In the genomic region with DNA sequence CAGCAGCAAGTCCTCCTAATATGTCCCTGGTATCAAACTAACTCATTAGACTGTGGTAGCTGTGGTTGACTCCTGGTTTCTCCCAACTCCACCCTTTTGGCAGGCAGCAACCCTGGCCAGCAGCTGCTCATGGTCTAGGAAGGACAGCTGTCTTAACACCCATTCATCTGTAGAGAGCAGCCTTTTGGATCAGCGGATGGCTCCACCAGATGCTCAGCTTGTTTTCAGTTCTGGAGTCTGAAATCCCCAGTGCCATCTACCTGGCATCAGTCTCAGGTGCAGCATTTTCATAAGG, we compare ENCODE assay signal across 15 cellular contexts.
DNase-seq lines count a peak whose midpoint lies in the region; ATAC-seq and TF ChIP-seq lines count a peak whose summit lies in the region.
"Had no signal": no experiment of that assay in that cellular context is flagged by ENCODE, and none has a peak within 500 bp of the region (broad histone marks: within the 10 kb centered on the region; RNA-seq: fewer than 3 reads in every experiment).

No MANE protein-coding gene starts in this region.

- BruUV-seq in Calu3 (replicated peaks; lab: Mats Ljungman, UMichigan): no TSS peak

- ATAC-seq in GM18861 (IDR thresholded peaks at IDR 0.05; ENCODE audit: unreplicated experiment): no peak

- H3K4me3 Mint-ChIP-seq in Calu3 (ENCODE audit: low read depth, unreplicated experiment): no peak overlapping the region

- H3K36me3 ChIP-seq in esophagus muscularis mucosa: no peaks in the 10 kb centered on the region
- H3K36me3 ChIP-seq: ascending aorta, Peyer's patch, transverse colon had no signal

- H3K27ac ChIP-seq in esophagus muscularis mucosa (replicated peaks in 1 of 4): no peak overlapping the region
- H3K27ac ChIP-seq: ascending aorta, foreskin keratinocyte, Peyer's patch, transverse colon had no signal

- no peaks in the 10 kb centered on the region for H3K4me1 Mint-ChIP-seq in Calu3 (ENCODE audit: low read depth, unreplicated experiment)

- intact Hi-C loops in Calu3 (cut with micrococcal nuclease; ENCODE audit: unreplicated experiment): no loop called here
- intact Hi-C loops in esophagus muscularis mucosa (cut with DNase I): no loop called here

- DNase-seq in DMS79 treated with DMSO at 0.1 percent for 48 hours (lab: John Stamatoyannopoulos, UW) (peak; percentile 74), NCI-H146 (lab: John Stamatoyannopoulos, UW) (peak; percentile 51), NCI-H524 treated with DMSO at 0.1 percent for 48 hours (lab: John Stamatoyannopoulos, UW) (peak; percentile 10), glomerular visceral epithelial cell (ENCODE audit: extremely low spot score) (peak; percentile 75), Calu3 (no peak), esophagus muscularis mucosa (ENCODE audit: extremely low spot score) (no peak)
- DNase-seq: activated naive CD4-positive, alpha-beta T cell; foreskin keratinocyte; MM.1S; NCI-H526; Peyer's patch; stimulated activated naive CD4-positive, alpha-beta T cell treated with Interleukin-2 at 50 U/mL for 16 hours; transverse colon had no signal

- TF ChIP-seq POLR2A in esophagus muscularis mucosa (IDR thresholded peaks at IDR 0.05; ENCODE audit: low read depth): no peak

- no peaks in the 10 kb centered on the region for H3K27me3 Mint-ChIP-seq in Calu3 (ENCODE audit: unreplicated experiment)

- CTCF ChIA-PET in Calu3 (lab: Charles Lee): no interaction called here

- 100% methylated on average over 1 of the region's 1 CpG for WGBS in esophagus muscularis mucosa

- H3K4me1 ChIP-seq in esophagus muscularis mucosa: no peaks in the 10 kb centered on the region
- H3K4me1 ChIP-seq: ascending aorta, Peyer's patch, transverse colon had no signal

- H3K27ac Mint-ChIP-seq in Calu3 (ENCODE audit: unreplicated experiment): no peak overlapping the region

- no peak for TF ChIP-seq EP300 in esophagus muscularis mucosa (IDR thresholded peaks at IDR 0.05)

- H3K9me3 Mint-ChIP-seq in Calu3 (ENCODE audit: low read depth, unreplicated experiment): no peaks in the 10 kb centered on the region

- H3K4me3 ChIP-seq in esophagus muscularis mucosa: no peak overlapping the region
- H3K4me3 ChIP-seq: ascending aorta, Peyer's patch, transverse colon had no signal

- no peaks in the 10 kb centered on the region for H3K9me3 ChIP-seq in esophagus muscularis mucosa
- H3K9me3 ChIP-seq: ascending aorta, Peyer's patch, transverse colon had no signal

- no peak for TF ChIP-seq CTCF in Calu3 (IDR thresholded peaks at IDR 0.05; ENCODE audit: unreplicated experiment)
- no peak for TF ChIP-seq CTCF in esophagus muscularis mucosa (IDR thresholded peaks at IDR 0.05)

- no peaks in the 10 kb centered on the region for H3K27me3 ChIP-seq in esophagus muscularis mucosa
- H3K27me3 ChIP-seq: ascending aorta, foreskin keratinocyte, Peyer's patch, transverse colon had no signal

- peaks cover 4% of the 10 kb centered on the region for H3K36me3 Mint-ChIP-seq in Calu3 (ENCODE audit: insufficient read depth, unreplicated experiment)

Comparison
In these comparisons a context has a peak if more than half of its experiments do, and no peak if none do; other contexts are left out.
1. DNase-seq: peak in DMS79 treated with DMSO at 0.1 percent for 48 hours (single experiment), NCI-H146 (single experiment), NCI-H524 treated with DMSO at 0.1 percent for 48 hours (single experiment) and glomerular visceral epithelial cell (single experiment); none in Calu3 (single experiment) and esophagus muscularis mucosa (single experiment).